7 cellular contexts compared by ENCODE assay signal in genomic region chr15:88740356-88740755, GRCh38.
"Had no signal": no experiment of that assay in that cellular context is flagged by ENCODE, and none has a peak within 500 bp of the region (broad histone marks: within the 10 kb centered on the region; RNA-seq: fewer than 3 reads in every experiment).

No MANE protein-coding gene starts in this region.

- H3K27ac ChIP-seq: HL-60 had no signal

- FAIRE-seq: HepG2 had no signal

- H3K9me3 ChIP-seq: HAP-1 had no signal

- H3K4me3 ChIP-seq: GM23338, HAP-1 had no signal

- ATAC-seq: GM23338, HCT116, HepG2 had no signal

- DNase-seq: H7, HFFc6 had no signal

- H3K4me1 ChIP-seq: HAP-1 had no signal

- H3K36me3 ChIP-seq: HAP-1 had no signal
